Comparison of ENCODE assay signal across 1 cellular context in genomic region chr19:45770192-45771101, GRCh38.
A peak's percentile ranks its signal among the peaks of the same experiment; 100 is the strongest.
TF ChIP-seq lines count a peak whose summit lies in the region.

No MANE protein-coding gene starts in this region.

TF ChIP-seq in HepG2, 621 proteins besides CTCF, POLR2A, EP300 and RAD21 (continued from another document and continues in another):
- TF ChIP-seq, protein P1, sequence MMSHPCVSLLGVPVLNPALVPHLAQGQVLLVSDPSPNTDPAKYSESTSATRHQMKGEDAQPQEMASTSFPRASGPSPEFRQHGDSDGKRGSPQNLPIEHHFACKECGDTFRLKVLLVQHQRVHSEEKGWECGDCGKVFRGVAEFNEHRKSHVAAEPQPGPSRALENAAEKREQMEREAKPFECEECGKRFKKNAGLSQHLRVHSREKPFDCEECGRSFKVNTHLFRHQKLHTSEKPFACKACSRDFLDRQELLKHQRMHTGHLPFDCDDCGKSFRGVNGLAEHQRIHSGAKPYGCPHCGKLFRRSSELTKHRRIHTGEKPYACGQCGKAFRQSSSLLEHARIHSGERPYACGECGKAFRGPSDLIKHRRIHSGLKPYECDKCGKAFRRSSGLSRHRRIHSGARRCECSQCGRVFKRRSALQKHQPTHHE (CRISPR knock-in tag; IDR thresholded peaks at IDR 0.05; ENCODE audit: borderline replicate concordance): no peak
- TF ChIP-seq, protein P2, sequence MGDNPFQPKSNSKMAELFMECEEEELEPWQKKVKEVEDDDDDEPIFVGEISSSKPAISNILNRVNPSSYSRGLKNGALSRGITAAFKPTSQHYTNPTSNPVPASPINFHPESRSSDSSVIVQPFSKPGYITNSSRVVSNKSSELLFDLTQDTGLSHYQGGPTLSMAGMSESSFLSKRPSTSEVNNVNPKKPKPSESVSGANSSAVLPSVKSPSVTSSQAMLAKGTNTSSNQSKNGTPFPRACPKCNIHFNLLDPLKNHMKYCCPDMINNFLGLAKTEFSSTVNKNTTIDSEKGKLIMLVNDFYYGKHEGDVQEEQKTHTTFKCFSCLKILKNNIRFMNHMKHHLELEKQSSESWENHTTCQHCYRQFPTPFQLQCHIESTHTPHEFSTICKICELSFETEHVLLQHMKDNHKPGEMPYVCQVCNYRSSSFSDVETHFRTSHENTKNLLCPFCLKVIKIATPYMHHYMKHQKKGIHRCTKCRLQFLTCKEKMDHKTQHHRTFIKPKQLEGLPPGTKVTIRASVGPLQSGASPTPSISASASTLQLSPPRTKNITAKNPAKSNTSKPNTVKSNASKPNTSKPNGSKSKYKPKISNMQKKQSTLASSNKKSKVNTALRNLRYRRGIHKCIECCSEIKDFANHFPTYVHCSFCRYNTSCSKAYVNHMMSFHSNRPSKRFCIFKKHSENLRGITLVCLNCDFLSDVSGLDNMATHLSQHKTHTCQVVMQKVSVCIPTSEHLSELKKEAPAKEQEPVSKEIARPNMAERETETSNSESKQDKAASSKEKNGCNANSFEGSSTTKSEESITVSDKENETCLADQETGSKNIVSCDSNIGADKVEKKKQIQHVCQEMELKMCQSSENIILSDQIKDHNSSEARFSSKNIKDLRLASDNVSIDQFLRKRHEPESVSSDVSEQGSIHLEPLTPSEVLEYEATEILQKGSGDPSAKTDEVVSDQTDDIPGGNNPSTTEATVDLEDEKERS (CRISPR knock-in tag; IDR thresholded peaks at IDR 0.05): peak; percentile 85
- TF ChIP-seq ZXDC (CRISPR knock-in tag; IDR thresholded peaks at IDR 0.05) (peak; percentile 76; the same call in 1 of the 2 replicates), ZNF460 (CRISPR knock-in tag; IDR thresholded peaks at IDR 0.05; ENCODE audit: borderline replicate concordance) (no peak), ZNF597 (CRISPR knock-in tag; IDR thresholded peaks at IDR 0.05) (0 out of 2 replicates have a peak, but pooled peaks have one; percentile 13), ZNF792 (CRISPR knock-in tag; IDR thresholded peaks at IDR 0.05) (peak; percentile 70; the same call in 1 of the 2 replicates), ZNF33A (CRISPR knock-in tag; IDR thresholded peaks at IDR 0.05; ENCODE audit: borderline replicate concordance) (peak; percentile 33; the same call in 1 of the 2 replicates), ETV5 (CRISPR knock-in tag; IDR thresholded peaks at IDR 0.05; ENCODE audit: borderline replicate concordance) (0 out of 2 replicates have a peak, but pooled peaks have one; percentile 27), SOX6 (IDR thresholded peaks at IDR 0.05) (no peak), SOX6 (CRISPR knock-in tag; IDR thresholded peaks at IDR 0.05) (peak; percentile 75), ZBTB20 (CRISPR knock-in tag; IDR thresholded peaks at IDR 0.05; ENCODE audit: borderline replicate concordance, low read depth) (peak; percentile 53; the same call in 1 of the 2 replicates), ZFP90 (CRISPR knock-in tag; IDR thresholded peaks at IDR 0.05; ENCODE audit: borderline replicate concordance) (peak; percentile 82), FOSL1 (CRISPR knock-in tag; IDR thresholded peaks at IDR 0.05; ENCODE audit: borderline replicate concordance) (peak; percentile 33; the same call in 1 of the 2 replicates), GZF1 (CRISPR knock-in tag; IDR thresholded peaks at IDR 0.05) (peak; percentile 60; the same call in 1 of the 2 replicates), MTA1 (CRISPR knock-in tag; IDR thresholded peaks at IDR 0.05; ENCODE audit: borderline replicate concordance) (no peak), ZFY (CRISPR knock-in tag; IDR thresholded peaks at IDR 0.05) (peak; percentile 90), MXI1 (IDR thresholded peaks at IDR 0.05; ENCODE audit: borderline replicate concordance, low read depth, low read length) (peak; percentile 28; the same call in 1 of the 3 replicates), KAT7 (CRISPR knock-in tag; IDR thresholded peaks at IDR 0.05; ENCODE audit: borderline replicate concordance) (peak; percentile 81; the same call in 1 of the 2 replicates), ZNF503 (CRISPR knock-in tag; IDR thresholded peaks at IDR 0.05) (peak; percentile 25; the same call in 1 of the 2 replicates), ARID5B (CRISPR knock-in tag; IDR thresholded peaks at IDR 0.05) (0 out of 2 replicates have a peak, but pooled peaks have one; percentile 35), SRSF1 (optimal IDR thresholded peaks at IDR 0.05; ENCODE audit: low read depth, low read length) (peak; percentile 71), KLF15 (CRISPR knock-in tag; IDR thresholded peaks at IDR 0.05; ENCODE audit: borderline replicate concordance) (peak; percentile 66; the same call in 1 of the 2 replicates), ZNF350 (CRISPR knock-in tag; IDR thresholded peaks at IDR 0.05; ENCODE audit: borderline replicate concordance, low read depth) (peak; percentile 91; the same call in 1 of the 2 replicates), PREB (CRISPR knock-in tag; IDR thresholded peaks at IDR 0.05) (0 out of 2 replicates have a peak, but pooled peaks have one; percentile 60), U2AF2 (IDR thresholded peaks at IDR 0.05; ENCODE audit: low read depth, low read length) (no peak), GTF2F1 (IDR thresholded peaks at IDR 0.05; ENCODE audit: low read length) (no peak), STAT5B (CRISPR knock-in tag; IDR thresholded peaks at IDR 0.05) (0 out of 2 replicates have a peak, but pooled peaks have one; percentile 43), ZBTB38 (CRISPR knock-in tag; IDR thresholded peaks at IDR 0.05) (0 out of 2 replicates have a peak, but pooled peaks have one; percentile 22)
- TF ChIP-seq, protein P3, sequence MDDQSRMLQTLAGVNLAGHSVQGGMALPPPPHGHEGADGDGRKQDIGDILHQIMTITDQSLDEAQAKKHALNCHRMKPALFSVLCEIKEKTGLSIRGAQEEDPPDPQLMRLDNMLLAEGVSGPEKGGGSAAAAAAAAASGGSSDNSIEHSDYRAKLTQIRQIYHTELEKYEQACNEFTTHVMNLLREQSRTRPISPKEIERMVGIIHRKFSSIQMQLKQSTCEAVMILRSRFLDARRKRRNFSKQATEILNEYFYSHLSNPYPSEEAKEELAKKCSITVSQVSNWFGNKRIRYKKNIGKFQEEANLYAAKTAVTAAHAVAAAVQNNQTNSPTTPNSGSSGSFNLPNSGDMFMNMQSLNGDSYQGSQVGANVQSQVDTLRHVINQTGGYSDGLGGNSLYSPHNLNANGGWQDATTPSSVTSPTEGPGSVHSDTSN (CRISPR knock-in tag; IDR thresholded peaks at IDR 0.05; ENCODE audit: borderline replicate concordance): 0 out of 2 replicates have a peak, but pooled peaks have one; percentile 21
- TF ChIP-seq, protein P4, sequence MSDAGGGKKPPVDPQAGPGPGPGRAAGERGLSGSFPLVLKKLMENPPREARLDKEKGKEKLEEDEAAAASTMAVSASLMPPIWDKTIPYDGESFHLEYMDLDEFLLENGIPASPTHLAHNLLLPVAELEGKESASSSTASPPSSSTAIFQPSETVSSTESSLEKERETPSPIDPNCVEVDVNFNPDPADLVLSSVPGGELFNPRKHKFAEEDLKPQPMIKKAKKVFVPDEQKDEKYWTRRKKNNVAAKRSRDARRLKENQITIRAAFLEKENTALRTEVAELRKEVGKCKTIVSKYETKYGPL (CRISPR knock-in tag; IDR thresholded peaks at IDR 0.05): 0 out of 2 replicates have a peak, but pooled peaks have one; percentile 75
- TF ChIP-seq, protein P5, sequence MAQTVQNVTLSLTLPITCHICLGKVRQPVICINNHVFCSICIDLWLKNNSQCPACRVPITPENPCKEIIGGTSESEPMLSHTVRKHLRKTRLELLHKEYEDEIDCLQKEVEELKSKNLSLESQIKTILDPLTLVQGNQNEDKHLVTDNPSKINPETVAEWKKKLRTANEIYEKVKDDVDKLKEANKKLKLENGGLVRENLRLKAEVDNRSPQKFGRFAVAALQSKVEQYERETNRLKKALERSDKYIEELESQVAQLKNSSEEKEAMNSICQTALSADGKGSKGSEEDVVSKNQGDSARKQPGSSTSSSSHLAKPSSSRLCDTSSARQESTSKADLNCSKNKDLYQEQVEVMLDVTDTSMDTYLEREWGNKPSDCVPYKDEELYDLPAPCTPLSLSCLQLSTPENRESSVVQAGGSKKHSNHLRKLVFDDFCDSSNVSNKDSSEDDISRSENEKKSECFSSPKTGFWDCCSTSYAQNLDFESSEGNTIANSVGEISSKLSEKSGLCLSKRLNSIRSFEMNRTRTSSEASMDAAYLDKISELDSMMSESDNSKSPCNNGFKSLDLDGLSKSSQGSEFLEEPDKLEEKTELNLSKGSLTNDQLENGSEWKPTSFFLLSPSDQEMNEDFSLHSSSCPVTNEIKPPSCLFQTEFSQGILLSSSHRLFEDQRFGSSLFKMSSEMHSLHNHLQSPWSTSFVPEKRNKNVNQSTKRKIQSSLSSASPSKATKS (CRISPR knock-in tag; IDR thresholded peaks at IDR 0.05): no peak
- TF ChIP-seq, protein P6, sequence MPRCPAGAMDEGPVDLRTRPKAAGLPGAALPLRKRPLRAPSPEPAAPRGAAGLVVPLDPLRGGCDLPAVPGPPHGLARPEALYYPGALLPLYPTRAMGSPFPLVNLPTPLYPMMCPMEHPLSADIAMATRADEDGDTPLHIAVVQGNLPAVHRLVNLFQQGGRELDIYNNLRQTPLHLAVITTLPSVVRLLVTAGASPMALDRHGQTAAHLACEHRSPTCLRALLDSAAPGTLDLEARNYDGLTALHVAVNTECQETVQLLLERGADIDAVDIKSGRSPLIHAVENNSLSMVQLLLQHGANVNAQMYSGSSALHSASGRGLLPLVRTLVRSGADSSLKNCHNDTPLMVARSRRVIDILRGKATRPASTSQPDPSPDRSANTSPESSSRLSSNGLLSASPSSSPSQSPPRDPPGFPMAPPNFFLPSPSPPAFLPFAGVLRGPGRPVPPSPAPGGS (CRISPR knock-in tag; IDR thresholded peaks at IDR 0.05): peak; percentile 75
